8 cellular contexts compared by ENCODE assay signal in genomic region chr1:237901284-237901870, GRCh38.
DNase-seq lines count a peak whose midpoint lies in the region; ATAC-seq lines count a peak whose summit lies in the region.

No MANE protein-coding gene starts in this region.

- peak; percentile 66 for ATAC-seq in HG02870 (IDR thresholded peaks at IDR 0.05; ENCODE audit: unreplicated experiment)
- no peak for ATAC-seq in HG02852 (IDR thresholded peaks at IDR 0.05; ENCODE audit: unreplicated experiment)
- ATAC-seq in GM19324 (IDR thresholded peaks at IDR 0.05; ENCODE audit: low FRiP score, unreplicated experiment) = no peak

- DNase-seq in EL = peak; percentile 36
- peak; percentile 24 to 48 for DNase-seq in SHP77 (lab: John Stamatoyannopoulos, UW)
- peak; percentile 7 for DNase-seq in iPS DF 4.7 (ENCODE audit: extremely low read depth, low spot score)
- no peak for DNase-seq in GM19240 (ENCODE audit: insufficient read length, low spot score)
- no peak for DNase-seq in stimulated activated CD4-positive, alpha-beta T cell treated with anti-CD3 and anti-CD28 coated beads, Interleukin-2, amount 100 ng/mL, for 48 hours

Comparison
In these comparisons a context has a peak if more than half of its experiments do, and no peak if none do; other contexts are left out.
1. DNase-seq: peak in EL (single experiment), SHP77 (2 of 2) and iPS DF 4.7 (single experiment); none in GM19240 (single experiment) and stimulated activated CD4-positive, alpha-beta T cell treated with anti-CD3 and anti-CD28 coated beads, Interleukin-2, amount 100 ng/mL, for 48 hours (0 of 2).